13 cellular contexts compared by ENCODE assay signal in genomic region chr5:73540192-73540591, GRCh38. TPM values are rescaled to one million over a fixed set of nuclear protein-coding genes. Genes with fewer than 3 reads are reported as not detected.
DNase-seq lines count a peak whose midpoint lies in the region; ATAC-seq and TF ChIP-seq lines count a peak whose summit lies in the region.
"Had no signal": no experiment of that assay in that cellular context is flagged by ENCODE, and none has a peak within 500 bp of the region (broad histone marks: within the 10 kb centered on the region; RNA-seq: fewer than 3 reads in every experiment).

No MANE protein-coding gene starts in this region.

- H3K4me3 ChIP-seq in fibroblast of the aortic adventitia (ENCODE audit: low read depth, low read length) = no peak overlapping the region

- CTCF ChIA-PET in CD4-positive, alpha-beta T cell (lab: Charles Lee) = no interaction called here

- DNase-seq in H4 (ENCODE audit: low spot score) (peak; percentile 67), T1000 (lab: John Stamatoyannopoulos, UW) (peak; percentile 12), fibroblast of the aortic adventitia (ENCODE audit: low read depth) (peak; percentile 35), cerebellar nuclear complex (lab: John Stamatoyannopoulos, UW) (no peak), SHP77 (lab: John Stamatoyannopoulos, UW) (no peak)
- no peak for DNase-seq in CD4-positive, alpha-beta T cell
- DNase-seq: activated CD8-positive, alpha-beta memory T cell treated with anti-CD3 and anti-CD28 coated beads, Interleukin-2, amount 50 U/mL, for 48 hours; anterior cingulate cortex; BE2C; NK-92 treated with Interleukin-12 subunit alpha and Interleukin-12 subunit beta, amount 100 ng/mL, for 24 hours had no signal

- no peaks in the 10 kb centered on the region for H3K9me3 ChIP-seq in CD4-positive, alpha-beta T cell (ENCODE audit: control insufficient read depth, low read length)
- H3K9me3 ChIP-seq: BE2C had no signal

- H3K36me3 Mint-ChIP-seq in CD4-positive, alpha-beta T cell (ENCODE audit: low read depth) = no peaks in the 10 kb centered on the region

- peak overlapping the region; percentile 79; the same call in 1 of the 2 replicates for H3K27ac ChIP-seq in 22Rv1
- H3K27ac ChIP-seq in CD4-positive, alpha-beta T cell (ENCODE audit: low read depth, low read length) = no peak overlapping the region

- no peaks in the 10 kb centered on the region for H3K9me3 Mint-ChIP-seq in CD4-positive, alpha-beta T cell
- H3K9me3 Mint-ChIP-seq: stimulated activated naive CD8-positive, alpha-beta T cell treated with anti-CD3 and anti-CD28 coated beads, Interleukin-15, Interleukin-2, amounts not matched to agents 100 ng/mL and 50 ng/mL, for 24 hours had no signal

- no peak for TF ChIP-seq CTCF in 22Rv1 (IDR thresholded peaks at IDR 0.05)
- no peak for TF ChIP-seq CTCF in fibroblast of the aortic adventitia (IDR thresholded peaks at IDR 0.05; ENCODE audit: insufficient read depth, low read length)
- TF ChIP-seq CTCF in CD4-positive, alpha-beta T cell (IDR thresholded peaks at IDR 0.05) = no peak

- peaks cover 6% of the 10 kb centered on the region for H3K27me3 ChIP-seq in CD4-positive, alpha-beta T cell (ENCODE audit: control insufficient read depth, insufficient read depth, low read length)
- H3K27me3 ChIP-seq: BE2C had no signal

- no peaks in the 10 kb centered on the region for H3K4me1 Mint-ChIP-seq in CD4-positive, alpha-beta T cell (ENCODE audit: low read depth)

- intact Hi-C loops in CD4-positive, alpha-beta T cell (cut with DNase I, micrococcal nuclease) = no loop called here

- peaks cover 44% of the 10 kb centered on the region for H3K27me3 Mint-ChIP-seq in CD4-positive, alpha-beta T cell

- H3K4me3 Mint-ChIP-seq in CD4-positive, alpha-beta T cell = no peak overlapping the region
- H3K4me3 Mint-ChIP-seq: stimulated activated naive CD8-positive, alpha-beta T cell treated with anti-CD3 and anti-CD28 coated beads, Interleukin-15, Interleukin-2, amounts not matched to agents 100 ng/mL and 50 ng/mL, for 24 hours had no signal

- ATAC-seq in CD4-positive, alpha-beta T cell (ENCODE audit: poor library complexity) = no peak
- ATAC-seq in GM19328 (IDR thresholded peaks at IDR 0.05; ENCODE audit: unreplicated experiment) = no peak

- H3K27ac Mint-ChIP-seq in CD4-positive, alpha-beta T cell = no peak overlapping the region
- H3K27ac Mint-ChIP-seq: stimulated activated naive CD8-positive, alpha-beta T cell treated with anti-CD3 and anti-CD28 coated beads, Interleukin-15, Interleukin-2, amounts not matched to agents 100 ng/mL and 50 ng/mL, for 24 hours had no signal

- POLR2A ChIA-PET in CD4-positive, alpha-beta T cell (lab: Charles Lee) = interaction anchor here (0.6 kb wide), 1 partner anchor 26 kb away, joined by 3 read pairs; the partner anchor contains the start of gene UTP15

RNA-seq across cellular contexts. Expression of gene ANKRA2, which starts 25.2 kb away (rescaled TPM):
- total RNA-seq in H4 (2014; rRNA removed; shearing (Covaris generic)) = 10.8 and 11.7 TPM in 2 replicates
- 10.5 and 15.3 TPM in 2 replicates for total RNA-seq in fibroblast of the aortic adventitia (ENCODE audit: low replicate concordance)
- total RNA-seq in CD4-positive, alpha-beta T cell = 10 to 100 TPM; 45.0 to 45.1 TPM

RNA-seq across cellular contexts. Expression of gene UTP15, which starts 25.4 kb away (rescaled TPM):
- total RNA-seq in H4 (2014; rRNA removed; shearing (Covaris generic)) = 20.8 and 23.2 TPM in 2 replicates
- 31.2 and 33.2 TPM in 2 replicates for total RNA-seq in fibroblast of the aortic adventitia (ENCODE audit: low replicate concordance)
- total RNA-seq in CD4-positive, alpha-beta T cell = 10 to 100 TPM; 52.0 to 55.2 TPM

RNA-seq across cellular contexts. Expression of gene BTF3, which starts 42.0 kb away (rescaled TPM):
- total RNA-seq in H4 (2014; rRNA removed; shearing (Covaris generic)) = 423 and 608 TPM in 2 replicates
- 393 and 484 TPM in 2 replicates for total RNA-seq in fibroblast of the aortic adventitia (ENCODE audit: low replicate concordance)
- total RNA-seq in CD4-positive, alpha-beta T cell = 100 to 1,000 TPM; 756 to 769 TPM

Comparison
In these comparisons a context has a peak if more than half of its experiments do, and no peak if none do; other contexts are left out.
1. DNase-seq: peak in H4 (single experiment), T1000 (single experiment) and fibroblast of the aortic adventitia (single experiment); none in CD4-positive, alpha-beta T cell (0 of 10), cerebellar nuclear complex (0 of 2) and SHP77 (0 of 2).